ENCODE assay signal across 10 cellular contexts in the genomic region with DNA sequence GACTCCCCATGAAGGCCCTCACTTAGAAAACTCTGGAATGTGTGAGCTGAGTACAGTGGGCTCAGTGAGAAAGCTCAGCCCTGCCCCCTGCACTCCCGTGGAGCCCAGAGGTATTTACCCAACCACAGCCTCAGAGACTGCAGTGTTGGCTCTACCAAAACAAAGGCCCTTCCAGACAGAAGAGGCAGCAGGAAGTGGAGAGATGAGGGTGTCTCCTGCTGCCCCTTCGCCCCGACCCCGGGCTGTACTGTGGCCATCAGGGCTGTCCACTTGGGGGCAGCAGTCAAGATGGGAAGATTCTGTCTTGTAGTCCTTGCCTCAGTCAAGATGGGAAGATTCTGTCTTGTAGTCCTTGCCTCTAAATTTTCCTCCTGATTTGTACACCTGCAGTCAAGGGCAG.
DNase-seq lines count a peak whose midpoint lies in the region; ATAC-seq and TF ChIP-seq lines count a peak whose summit lies in the region.
"Had no signal": no experiment of that assay in that cellular context is flagged by ENCODE, and none has a peak within 500 bp of the region (broad histone marks: within the 10 kb centered on the region; RNA-seq: fewer than 3 reads in every experiment).

No MANE protein-coding gene starts in this region.

- no peaks in the 10 kb centered on the region for H3K9me3 Mint-ChIP-seq in chondrocyte (ENCODE audit: low read depth)
- no peaks in the 10 kb centered on the region for H3K9me3 Mint-ChIP-seq in neural progenitor cell
- H3K9me3 Mint-ChIP-seq: natural killer cell treated with Interleukin-12 subunit alpha and Interleukin-12 subunit beta and Interleukin-15 and Interleukin-18, amount 100 ng/mL, for 72 hours had no signal

- no peak for ATAC-seq in HG03442 (IDR thresholded peaks at IDR 0.05; ENCODE audit: unreplicated experiment)

- H3K9ac ChIP-seq in neural progenitor cell, result no peak overlapping the region

- H3K27me3 ChIP-seq in neural progenitor cell (peaks cover 7% of the 10 kb centered on the region), ascending aorta (no peaks in the 10 kb centered on the region)

- H3K27ac ChIP-seq in neural progenitor cell, result no peak overlapping the region
- H3K27ac ChIP-seq in ascending aorta, result no peak overlapping the region

- H3K4me1 Mint-ChIP-seq in chondrocyte (ENCODE audit: low read depth) (peaks cover under 1% of the 10 kb centered on the region), neural progenitor cell (peaks cover 13% of the 10 kb centered on the region)

- H3K9me3 ChIP-seq in neural progenitor cell (ENCODE audit: low read depth) (no peaks in the 10 kb centered on the region), ascending aorta (no peaks in the 10 kb centered on the region)

- DNase-seq in ELF-1 (ENCODE audit: low read depth, low spot score) (peak; percentile 54), M059J (ENCODE audit: low read depth) (peak; percentile 19), chondrocyte (ENCODE audit: low spot score) (peak; percentile 49), neural progenitor cell (ENCODE audit: low spot score) (peak; percentile 48), ascending aorta (ENCODE audit: low spot score in 2 of 2) (no peak), germinal center (ENCODE audit: low spot score) (no peak)
- DNase-seq: NCI-H2081 treated with DMSO at 0.1 percent for 48 hours; stimulated activated naive CD4-positive, alpha-beta T cell had no signal

- no peak overlapping the region for H3K4me2 ChIP-seq in neural progenitor cell

- no peaks in the 10 kb centered on the region for H3F3A ChIP-seq in neural progenitor cell (ENCODE audit: low read depth)

- no peaks in the 10 kb centered on the region for H3K27me3 Mint-ChIP-seq in chondrocyte (ENCODE audit: low read depth)
- H3K27me3 Mint-ChIP-seq in neural progenitor cell (ENCODE audit: insufficient read depth, low read depth), result peaks cover 4% of the 10 kb centered on the region
- H3K27me3 Mint-ChIP-seq: natural killer cell treated with Interleukin-12 subunit alpha and Interleukin-12 subunit beta and Interleukin-15 and Interleukin-18, amount 100 ng/mL, for 72 hours had no signal

- H3K4me1 ChIP-seq in neural progenitor cell, result peaks cover 15% of the 10 kb centered on the region
- H3K4me1 ChIP-seq in ascending aorta, result no peaks in the 10 kb centered on the region

- no peaks in the 10 kb centered on the region for H3K36me3 ChIP-seq in neural progenitor cell
- H3K36me3 ChIP-seq in ascending aorta, result no peaks in the 10 kb centered on the region

- H3K4me3 Mint-ChIP-seq in chondrocyte (ENCODE audit: unreplicated experiment) (no peak overlapping the region), neural progenitor cell (no peak overlapping the region)
- H3K4me3 Mint-ChIP-seq: natural killer cell treated with Interleukin-12 subunit alpha and Interleukin-12 subunit beta and Interleukin-15 and Interleukin-18, amount 100 ng/mL, for 72 hours had no signal

- H2AFZ ChIP-seq in neural progenitor cell (replicated peaks), result no peak overlapping the region

- H3K36me3 Mint-ChIP-seq in chondrocyte (ENCODE audit: low read depth) (no peaks in the 10 kb centered on the region), neural progenitor cell (no peaks in the 10 kb centered on the region)
- H3K36me3 Mint-ChIP-seq: natural killer cell treated with Interleukin-12 subunit alpha and Interleukin-12 subunit beta and Interleukin-15 and Interleukin-18, amount 100 ng/mL, for 72 hours had no signal

- H3K27ac Mint-ChIP-seq in chondrocyte (ENCODE audit: unreplicated experiment) (no peak overlapping the region), neural progenitor cell (no peak overlapping the region)
- H3K27ac Mint-ChIP-seq: natural killer cell treated with Interleukin-12 subunit alpha and Interleukin-12 subunit beta and Interleukin-15 and Interleukin-18, amount 100 ng/mL, for 72 hours had no signal

- no peak overlapping the region for H3K4me3 ChIP-seq in neural progenitor cell
- H3K4me3 ChIP-seq in ascending aorta, result no peak overlapping the region

- no peaks in the 10 kb centered on the region for H3K79me2 ChIP-seq in neural progenitor cell (ENCODE audit: low read depth)

- intact Hi-C loops in ascending aorta (cut with DNase I), result no loop called here

- TF ChIP-seq CTCF in chondrocyte (IDR thresholded peaks at IDR 0.05), result peak; percentile 53
- TF ChIP-seq CTCF in neural progenitor cell (IDR thresholded peaks at IDR 0.05), result peak; percentile 62
- TF ChIP-seq CTCF in ascending aorta (IDR thresholded peaks at IDR 0.05), result no peak

- H4K20me1 ChIP-seq in neural progenitor cell (ENCODE audit: low read depth), result no peaks in the 10 kb centered on the region

Comparison
In these comparisons a context has a peak if more than half of its experiments do, and no peak if none do; other contexts are left out.
1. DNase-seq: peak in ELF-1 (single experiment), M059J (single experiment), chondrocyte (single experiment) and neural progenitor cell (single experiment); none in ascending aorta (0 of 2) and germinal center (single experiment).
2. CTCF ChIP-seq: peak in chondrocyte (single experiment) and neural progenitor cell (single experiment); none in ascending aorta (0 of 3).